Comparison of ENCODE assay signal across 8 cellular contexts in the genomic region with DNA sequence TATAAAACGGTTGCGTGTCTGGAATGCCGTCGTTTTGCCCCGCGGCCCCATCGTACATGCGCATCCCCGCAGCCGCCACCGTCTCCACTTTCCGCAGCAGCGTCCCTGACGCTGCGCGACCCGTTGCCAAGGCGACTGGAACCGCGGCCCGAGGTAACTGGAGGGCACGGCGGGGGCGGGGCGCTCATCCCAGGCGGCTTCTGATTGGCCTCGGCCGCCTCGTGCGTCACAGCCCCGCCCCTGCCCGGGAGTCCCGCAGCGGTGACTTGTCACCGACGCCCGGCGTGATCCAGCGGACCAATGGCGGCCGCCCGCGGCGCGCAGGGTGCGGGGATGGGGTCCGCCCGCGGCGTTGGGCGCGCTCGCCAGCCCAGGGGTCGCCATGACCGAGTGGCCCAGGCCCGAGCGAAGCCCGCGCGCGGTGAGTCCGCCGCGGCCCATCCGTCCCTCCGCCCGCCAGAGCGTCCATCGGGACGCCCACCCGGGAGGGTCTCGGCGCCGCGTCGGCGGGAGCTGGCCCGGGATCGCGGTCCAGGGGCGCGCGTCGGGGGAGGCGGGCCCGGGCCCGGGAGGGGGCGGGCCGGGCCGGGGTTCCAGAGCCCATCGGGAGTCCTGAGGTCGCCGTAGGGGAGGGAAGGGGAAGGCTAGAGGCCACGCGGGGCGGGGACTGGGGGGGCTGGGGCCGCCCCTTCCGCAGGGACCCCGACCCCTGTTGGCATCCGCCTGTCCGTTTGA. TPM values are rescaled to one million over a fixed set of nuclear protein-coding genes. Genes with fewer than 3 reads are reported as not detected.
A peak's percentile ranks its signal among the peaks of the same experiment; 100 is the strongest.
DNase-seq lines count a peak whose midpoint lies in the region; ATAC-seq, FAIRE-seq and TF ChIP-seq lines count a peak whose summit lies in the region.

A gene with protein sequence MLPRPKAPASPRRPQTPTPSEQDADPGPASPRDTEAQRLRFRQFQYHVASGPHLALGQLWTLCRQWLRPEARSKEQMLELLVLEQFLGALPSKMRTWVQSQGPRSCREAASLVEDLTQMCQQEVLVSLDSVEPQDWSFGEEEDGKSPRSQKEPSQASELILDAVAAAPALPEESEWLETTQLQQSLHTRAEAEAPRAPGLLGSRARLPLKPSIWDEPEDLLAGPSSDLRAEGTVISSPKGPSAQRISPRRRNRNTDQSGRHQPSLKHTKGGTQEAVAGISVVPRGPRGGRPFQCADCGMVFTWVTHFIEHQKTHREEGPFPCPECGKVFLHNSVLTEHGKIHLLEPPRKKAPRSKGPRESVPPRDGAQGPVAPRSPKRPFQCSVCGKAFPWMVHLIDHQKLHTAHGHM (plus strand): TSS at position 285 of the 735 bp plus-strand sequence. CDS start 3,812 bp downstream, outside the sequence.

- no peak within 1 kb of the TSS for H3K9ac ChIP-seq in kidney (ENCODE audit: low read length in 2 of 2)

- peak within 1 kb of the TSS; percentile 63 for H3K4me3 Mint-ChIP-seq in chondrocyte (ENCODE audit: unreplicated experiment)

- H3K36me3 Mint-ChIP-seq in chondrocyte (ENCODE audit: low read depth) = no peaks in the 10 kb centered on the region

- H3K9me3 Mint-ChIP-seq in chondrocyte (ENCODE audit: low read depth) = peaks cover 18% of the 10 kb centered on the region

- no peaks in the 10 kb centered on the region for H3K4me1 Mint-ChIP-seq in chondrocyte (ENCODE audit: low read depth)

- H3K27ac ChIP-seq in kidney (ENCODE audit: low read depth in 2 of 2, low read length in 2 of 2) (no peak within 1 kb of the TSS), spleen (peak within 1 kb of the TSS in 1 of 8 donors; percentile 34)

- H3K9me3 ChIP-seq in BE2C = peaks cover 3% of the 10 kb centered on the region; the same call in 1 of the 2 replicates
- H3K9me3 ChIP-seq in kidney (ENCODE audit: control insufficient read depth in 1 of 2, low read length in 2 of 2) = peaks cover 0 to 4% of the 10 kb centered on the region in 2 donors
- H3K9me3 ChIP-seq in spleen = peaks cover 0 to 99% (median 70%) of the 10 kb centered on the region in 8 donors

- TF ChIP-seq CTCF in BE2C (IDR thresholded peaks at IDR 0.05; ENCODE audit: low read depth, low read length) (no peak), chondrocyte (IDR thresholded peaks at IDR 0.05) (no peak), kidney (IDR thresholded peaks at IDR 0.05; ENCODE audit: borderline replicate concordance, extremely low read depth, insufficient read depth) (no peak), spleen (IDR thresholded peaks at IDR 0.05 in 8 of 11, conservative IDR thresholded peaks at IDR 0.05 in 3 of 11) (no peak)

- no peaks in the 10 kb centered on the region for H3K27me3 Mint-ChIP-seq in chondrocyte (ENCODE audit: low read depth)

- no peak for TF ChIP-seq POLR2A in spleen (IDR thresholded peaks at IDR 0.05)

- WGBS in spleen, 5 donors = 5 to 22% (median 5%) methylated on average over 26 to 101 of the region's 101 CpGs

- H3K27me3 ChIP-seq in BE2C (no peaks in the 10 kb centered on the region), spleen (replicated peaks in 1 of 7) (peaks cover 0 to 58% (median 19%) of the 10 kb centered on the region in 7 donors)

- DNase-seq in BE2C (peak; percentile 94), NCI-H748 (lab: John Stamatoyannopoulos, UW; ENCODE audit: unreplicated experiment) (peak; percentile 99), chondrocyte (ENCODE audit: low spot score) (no peak), kidney (peak; percentile 97), spleen (peak; percentile 77)
- DNase-seq in NK-92 treated with Interleukin-12 subunit alpha and Interleukin-12 subunit beta, amount 100 ng/mL, for 24 hours (lab: John Stamatoyannopoulos, UW) = no peak

- ATAC-seq in GM19351 (IDR thresholded peaks at IDR 0.05; ENCODE audit: unreplicated experiment) = no peak
- no peak for ATAC-seq in GM18873 (IDR thresholded peaks at IDR 0.05; ENCODE audit: low FRiP score, unreplicated experiment)

- no peaks in the 10 kb centered on the region for H3K4me1 ChIP-seq in BE2C
- no peaks in the 10 kb centered on the region for H3K4me1 ChIP-seq in kidney (ENCODE audit: control insufficient read depth in 1 of 2, insufficient read depth in 1 of 2, low read depth in 1 of 2, low read length in 2 of 2)
- peaks cover 0 to 6% (median 0%) of the 10 kb centered on the region in 6 donors for H3K4me1 ChIP-seq in spleen

- intact Hi-C loops in kidney (cut with DNase I) (no loop called here), spleen (cut with DNase I; ENCODE audit: low total_unique reads) (no loop called here)

- no peak for FAIRE-seq in kidney (lab: Jason Lieb, UNC)

- no peak within 1 kb of the TSS for H3K27ac Mint-ChIP-seq in chondrocyte (ENCODE audit: unreplicated experiment)

- H3K4me3 ChIP-seq in BE2C (ENCODE audit: low read depth, low read length) (peak within 1 kb of the TSS; percentile 32), kidney (ENCODE audit: low read length in 2 of 2) (peak within 1 kb of the TSS in 1 of 2 donors; percentile 37), spleen (peak within 1 kb of the TSS; percentile 15 to 66 (median 30))

- H3K36me3 ChIP-seq in BE2C = no peaks in the 10 kb centered on the region
- H3K36me3 ChIP-seq in kidney (ENCODE audit: control insufficient read depth in 1 of 2, insufficient read depth in 2 of 2, low read length in 2 of 2) = no peaks in the 10 kb centered on the region
- no peaks in the 10 kb centered on the region for H3K36me3 ChIP-seq in spleen

RNA-seq across cellular contexts. Expression of the gene that starts here (rescaled TPM):
- polyA plus RNA-seq in BE2C (2012; ENCODE audit: insufficient read depth, insufficient read length, low read depth) = 0.94 TPM
- total RNA-seq in chondrocyte (0.37 to 1.3 TPM in 2 of 3 replicates, not detected in the other), kidney (0.98 TPM), spleen (not detected)
- polyA plus RNA-seq in kidney (ENCODE audit: insufficient read depth, low read depth, low replicate concordance) (2.8 TPM), spleen (under 1 TPM in 2 of 3 donors, not detected in 1; 0.08 to 0.24 TPM)

Comparison
In these comparisons a context has a peak if more than half of its experiments do, and no peak if none do; other contexts are left out.
1. Peak in DNase-seq and H3K4me3 ChIP-seq in spleen; RNA of the gene not detected or under 1 TPM.
2. DNase-seq: peak in BE2C (single experiment), NCI-H748 (single experiment) and kidney (single experiment); none in chondrocyte (single experiment) and NK-92 treated with Interleukin-12 subunit alpha and Interleukin-12 subunit beta, amount 100 ng/mL, for 24 hours (single experiment).